ENCODE assay signal across 15 cellular contexts in the genomic region with DNA sequence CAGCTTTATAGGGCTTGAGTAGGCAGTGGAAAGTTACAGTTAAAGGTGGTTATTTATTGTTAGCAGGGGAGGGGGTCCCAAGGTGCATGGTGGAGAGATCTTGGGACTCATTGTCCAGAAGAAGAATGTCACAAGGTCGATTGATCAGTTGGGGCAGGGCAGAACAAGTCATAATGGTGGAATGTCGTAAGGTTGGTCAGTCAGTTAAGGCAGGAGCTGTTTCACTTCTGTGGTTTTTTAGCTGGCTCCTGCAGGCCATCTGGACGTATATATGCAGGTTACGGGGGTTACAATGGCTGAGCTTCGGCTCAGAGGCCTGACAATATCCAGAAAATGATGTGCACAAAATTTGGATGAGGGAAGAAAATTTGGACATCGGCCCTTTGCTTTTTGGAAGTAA. TPM values are rescaled to one million over a fixed set of nuclear protein-coding genes. Genes with fewer than 3 reads are reported as not detected.
DNase-seq lines count a peak whose midpoint lies in the region; ATAC-seq and TF ChIP-seq lines count a peak whose summit lies in the region.
"Had no signal": no experiment of that assay in that cellular context is flagged by ENCODE, and none has a peak within 500 bp of the region (broad histone marks: within the 10 kb centered on the region; RNA-seq: fewer than 3 reads in every experiment).

No MANE protein-coding gene starts in this region.

- ATAC-seq in activated CD8-positive, alpha-beta memory T cell treated with anti-CD3 and anti-CD28 coated beads, Interleukin-2, amount 10 ng/mL, durations not matched to agents 7 days and 5 days: no peak
- ATAC-seq in activated T-helper 17 cell treated with anti-CD3 and anti-CD28 coated beads, Interleukin-2, amount 50 U/mL, for 72 hours (replicated peaks): no peak
- no peak for ATAC-seq in GM18505 (IDR thresholded peaks at IDR 0.05; ENCODE audit: unreplicated experiment)
- no peak for ATAC-seq in HG03460 (IDR thresholded peaks at IDR 0.05; ENCODE audit: unreplicated experiment)
- ATAC-seq: gastrocnemius medialis had no signal

- H3K9me3 ChIP-seq in neutrophil: no peaks in the 10 kb centered on the region
- H3K9me3 ChIP-seq: gastrocnemius medialis, thyroid gland had no signal

- no peaks in the 10 kb centered on the region for H3K27me3 Mint-ChIP-seq in activated CD8-positive, alpha-beta memory T cell treated with anti-CD3 and anti-CD28 coated beads, Interleukin-2, amount 10 ng/mL, durations not matched to agents 7 days and 5 days
- H3K27me3 Mint-ChIP-seq in activated T-helper 17 cell treated with anti-CD3 and anti-CD28 coated beads, Interleukin-2, amount 50 U/mL, for 72 hours: no peaks in the 10 kb centered on the region

- CTCF ChIA-PET in activated CD8-positive, alpha-beta memory T cell treated with anti-CD3 and anti-CD28 coated beads, Interleukin-2, amount 10 ng/mL, durations not matched to agents 7 days and 5 days (lab: Charles Lee): no interaction called here

- H3K36me3 Mint-ChIP-seq in activated CD8-positive, alpha-beta memory T cell treated with anti-CD3 and anti-CD28 coated beads, Interleukin-2, amount 10 ng/mL, durations not matched to agents 7 days and 5 days: peaks cover 28% of the 10 kb centered on the region
- peaks cover 81% of the 10 kb centered on the region for H3K36me3 Mint-ChIP-seq in activated T-helper 17 cell treated with anti-CD3 and anti-CD28 coated beads, Interleukin-2, amount 50 U/mL, for 72 hours (ENCODE audit: low read depth)

- peaks cover 24% of the 10 kb centered on the region for H3K4me1 Mint-ChIP-seq in activated CD8-positive, alpha-beta memory T cell treated with anti-CD3 and anti-CD28 coated beads, Interleukin-2, amount 10 ng/mL, durations not matched to agents 7 days and 5 days
- peaks cover 11% of the 10 kb centered on the region for H3K4me1 Mint-ChIP-seq in activated T-helper 17 cell treated with anti-CD3 and anti-CD28 coated beads, Interleukin-2, amount 50 U/mL, for 72 hours
- H3K4me1 Mint-ChIP-seq: neural progenitor cell had no signal

- no peak overlapping the region for H2AFZ ChIP-seq in KMS-11 (ENCODE audit: low read depth)
- H2AFZ ChIP-seq: neural progenitor cell had no signal

- TF ChIP-seq CTCF in KMS-11 (conservative IDR thresholded peaks at IDR 0.05; ENCODE audit: low read depth, low read length): no peak
- no peak for TF ChIP-seq CTCF in neutrophil (IDR thresholded peaks at IDR 0.05)

- no peak overlapping the region for H3K9ac ChIP-seq in KMS-11
- H3K9ac ChIP-seq: neural progenitor cell had no signal

- H3K4me1 ChIP-seq in KMS-11 (ENCODE audit: low read depth, poor library complexity, severe bottlenecking): peaks cover 47% of the 10 kb centered on the region
- peaks cover 9% of the 10 kb centered on the region in 2 experiments for H3K4me1 ChIP-seq in neutrophil (ENCODE audit: control insufficient read depth in 1 of 2, insufficient read depth in 1 of 2, low read depth in 1 of 2, low read length in 1 of 2)
- H3K4me1 ChIP-seq: gastrocnemius medialis, neural progenitor cell, thyroid gland had no signal

- TF ChIP-seq POLR2A in GM18505 (IDR thresholded peaks at IDR 0.05; ENCODE audit: borderline replicate concordance, extremely low read depth, insufficient read depth, insufficient read length): no peak

- no peaks in the 10 kb centered on the region for H4K20me1 ChIP-seq in KMS-11 (ENCODE audit: insufficient read depth)

- no peaks in the 10 kb centered on the region for H3K36me3 ChIP-seq in KMS-11 (ENCODE audit: insufficient read depth)
- H3K36me3 ChIP-seq in neutrophil: peaks cover 11% of the 10 kb centered on the region

- no peaks in the 10 kb centered on the region for H3K9me3 Mint-ChIP-seq in activated CD8-positive, alpha-beta memory T cell treated with anti-CD3 and anti-CD28 coated beads, Interleukin-2, amount 10 ng/mL, durations not matched to agents 7 days and 5 days (ENCODE audit: low read depth)
- H3K9me3 Mint-ChIP-seq in activated T-helper 17 cell treated with anti-CD3 and anti-CD28 coated beads, Interleukin-2, amount 50 U/mL, for 72 hours: no peaks in the 10 kb centered on the region
- H3K9me3 Mint-ChIP-seq: neural progenitor cell had no signal

- no peaks in the 10 kb centered on the region for H3K79me2 ChIP-seq in KMS-11 (ENCODE audit: insufficient read depth, low read depth)

- peak overlapping the region; percentile 38 for H3K4me3 Mint-ChIP-seq in activated CD8-positive, alpha-beta memory T cell treated with anti-CD3 and anti-CD28 coated beads, Interleukin-2, amount 10 ng/mL, durations not matched to agents 7 days and 5 days
- H3K4me3 Mint-ChIP-seq in activated T-helper 17 cell treated with anti-CD3 and anti-CD28 coated beads, Interleukin-2, amount 50 U/mL, for 72 hours: peak overlapping the region; percentile 60
- H3K4me3 Mint-ChIP-seq: neural progenitor cell had no signal

- H3K4me3 ChIP-seq in KMS-11 (IDR thresholded peaks at IDR 0.05; ENCODE audit: insufficient read depth, low read depth, low read length) (no peak overlapping the region), neutrophil (ENCODE audit: low read depth in 1 of 2, low read length in 1 of 2) (no peak overlapping the region)
- H3K4me3 ChIP-seq: gastrocnemius medialis, lung, neural progenitor cell, thyroid gland had no signal

- H3K27me3 ChIP-seq in KMS-11 (ENCODE audit: insufficient read depth, low read depth) (no peaks in the 10 kb centered on the region), neutrophil (no peaks in the 10 kb centered on the region)
- H3K27me3 ChIP-seq: gastrocnemius medialis, neural progenitor cell, thyroid gland had no signal

- H3K27ac ChIP-seq in KMS-11: peak overlapping the region; percentile 74; the same call in 1 of the 2 replicates
- H3K27ac ChIP-seq in neutrophil: peak overlapping the region; percentile 73
- H3K27ac ChIP-seq: gastrocnemius medialis, neural progenitor cell, thyroid gland had no signal

- peak overlapping the region; percentile 81; the same call in 1 of the 2 replicates for H3K4me2 ChIP-seq in KMS-11
- H3K4me2 ChIP-seq: neural progenitor cell had no signal

- no peak for DNase-seq in activated CD8-positive, alpha-beta memory T cell treated with anti-CD3 and anti-CD28 coated beads, Interleukin-2, amount 10 ng/mL, durations not matched to agents 7 days and 5 days
- no peak for DNase-seq in activated CD8-positive, alpha-beta memory T cell treated with anti-CD3 and anti-CD28 coated beads for 24 hours
- DNase-seq in stimulated activated CD4-positive, alpha-beta T cell treated with anti-CD3 and anti-CD28 coated beads, Interleukin-4, amount 100 ng/mL, for 24 hours: no peak
- DNase-seq: ACHN, gastrocnemius medialis, NCI-H1048, T-helper 9 cell, thyroid gland had no signal

- H3K27ac Mint-ChIP-seq in activated CD8-positive, alpha-beta memory T cell treated with anti-CD3 and anti-CD28 coated beads, Interleukin-2, amount 10 ng/mL, durations not matched to agents 7 days and 5 days: peak overlapping the region; percentile 91
- peak overlapping the region; percentile 63 for H3K27ac Mint-ChIP-seq in activated T-helper 17 cell treated with anti-CD3 and anti-CD28 coated beads, Interleukin-2, amount 50 U/mL, for 72 hours
- H3K27ac Mint-ChIP-seq: neural progenitor cell had no signal

RNA-seq across cellular contexts. Expression of gene OFD1, which starts 7.1 kb away (rescaled TPM):
- 10 to 100 TPM; 32.3 to 45.8 TPM for total RNA-seq in activated CD8-positive, alpha-beta memory T cell treated with anti-CD3 and anti-CD28 coated beads, Interleukin-2, amount 10 ng/mL, durations not matched to agents 7 days and 5 days
- total RNA-seq in activated T-helper 17 cell treated with anti-CD3 and anti-CD28 coated beads, Interleukin-2, amount 50 U/mL, for 72 hours: 10 to 100 TPM; 27.8 to 61.7 TPM

RNA-seq across cellular contexts. Expression of gene TRAPPC2, which starts 7.3 kb away (rescaled TPM):
- 10 to 100 TPM; 18.4 to 19.1 TPM for total RNA-seq in activated CD8-positive, alpha-beta memory T cell treated with anti-CD3 and anti-CD28 coated beads, Interleukin-2, amount 10 ng/mL, durations not matched to agents 7 days and 5 days
- total RNA-seq in activated T-helper 17 cell treated with anti-CD3 and anti-CD28 coated beads, Interleukin-2, amount 50 U/mL, for 72 hours: 10 to 100 TPM; 21.1 to 23.4 TPM

RNA-seq across cellular contexts. Expression of gene RAB9A, which starts 52.8 kb away (rescaled TPM):
- 10 to 100 TPM; 13.7 to 20.3 TPM for total RNA-seq in activated CD8-positive, alpha-beta memory T cell treated with anti-CD3 and anti-CD28 coated beads, Interleukin-2, amount 10 ng/mL, durations not matched to agents 7 days and 5 days
- total RNA-seq in activated T-helper 17 cell treated with anti-CD3 and anti-CD28 coated beads, Interleukin-2, amount 50 U/mL, for 72 hours: 10 to 100 TPM; 18.3 to 30.5 TPM
